1 cellular context compared by ENCODE assay signal in genomic region chr22:36419177-36419911, GRCh38.
TF ChIP-seq lines count a peak whose summit lies in the region.

No MANE protein-coding gene starts in this region.

TF ChIP-seq in HepG2, 621 proteins besides CTCF, POLR2A, EP300 and RAD21 (continued from another document and continues in another):
- TF ChIP-seq PRDM15 (CRISPR knock-in tag; IDR thresholded peaks at IDR 0.05) (no peak), DRAP1 (CRISPR knock-in tag; IDR thresholded peaks at IDR 0.05) (peak; percentile 78), KLF15 (CRISPR knock-in tag; IDR thresholded peaks at IDR 0.05; ENCODE audit: borderline replicate concordance) (no peak), ZNF17 (CRISPR knock-in tag; IDR thresholded peaks at IDR 0.05) (no peak), SMARCC2 (IDR thresholded peaks at IDR 0.05) (no peak), NFATC3 (CRISPR knock-in tag; IDR thresholded peaks at IDR 0.05) (no peak), PCBP2 (optimal IDR thresholded peaks at IDR 0.05; ENCODE audit: low read depth, low read length, poor library complexity, severe bottlenecking) (no peak), ZNF33A (CRISPR knock-in tag; IDR thresholded peaks at IDR 0.05; ENCODE audit: borderline replicate concordance) (no peak; the same call in 1 of the 2 replicates), NPAS2 (CRISPR knock-in tag; IDR thresholded peaks at IDR 0.05; ENCODE audit: borderline replicate concordance) (peak; percentile 87; the same call in 1 of the 2 replicates), ZNF543 (CRISPR knock-in tag; IDR thresholded peaks at IDR 0.05) (no peak), ZNF33B (CRISPR knock-in tag; IDR thresholded peaks at IDR 0.05) (no peak), ZFP62 (CRISPR knock-in tag; IDR thresholded peaks at IDR 0.05) (no peak), ZNF773 (CRISPR knock-in tag; IDR thresholded peaks at IDR 0.05; ENCODE audit: borderline replicate concordance) (no peak), IKZF4 (CRISPR knock-in tag; IDR thresholded peaks at IDR 0.05; ENCODE audit: borderline replicate concordance, low read depth, not compliant biosample characterization) (no peak), JARID2 (CRISPR knock-in tag; IDR thresholded peaks at IDR 0.05; ENCODE audit: insufficient replicate concordance) (no peak), ZNF75D (CRISPR knock-in tag; IDR thresholded peaks at IDR 0.05; ENCODE audit: borderline replicate concordance) (no peak), ZNF232 (CRISPR knock-in tag; IDR thresholded peaks at IDR 0.05; ENCODE audit: borderline replicate concordance) (peak; percentile 56; the same call in 1 of the 2 replicates), NFKB2 (CRISPR knock-in tag; IDR thresholded peaks at IDR 0.05; ENCODE audit: borderline replicate concordance) (no peak), FOSL1 (CRISPR knock-in tag; IDR thresholded peaks at IDR 0.05; ENCODE audit: borderline replicate concordance) (no peak), HNF4A (CRISPR knock-in tag; IDR thresholded peaks at IDR 0.05) (peak; percentile 97), TP53 (CRISPR knock-in tag; conservative IDR thresholded peaks at IDR 0.05) (0 out of 2 replicates have a peak, but pooled peaks have one; percentile 52), ZC3H13 (CRISPR knock-in tag; IDR thresholded peaks at IDR 0.05) (peak; percentile 27; the same call in 1 of the 2 replicates), HIVEP1 (CRISPR knock-in tag; IDR thresholded peaks at IDR 0.05) (peak; percentile 95), CHD2 (IDR thresholded peaks at IDR 0.05; ENCODE audit: low read depth, low read length) (no peak), NFIB (CRISPR knock-in tag; IDR thresholded peaks at IDR 0.05; ENCODE audit: borderline replicate concordance) (no peak), ZNF143 (CRISPR knock-in tag; IDR thresholded peaks at IDR 0.05) (no peak), BATF2 (CRISPR knock-in tag; IDR thresholded peaks at IDR 0.05) (no peak), CBFB (CRISPR knock-in tag; IDR thresholded peaks at IDR 0.05) (peak; percentile 98), ZNF639 (CRISPR knock-in tag; conservative IDR thresholded peaks at IDR 0.05) (peak; percentile 85), ZNF205 (CRISPR knock-in tag; IDR thresholded peaks at IDR 0.05) (peak; percentile 96), MZF1 (CRISPR knock-in tag; IDR thresholded peaks at IDR 0.05; ENCODE audit: borderline replicate concordance) (no peak), NCOA2 (CRISPR knock-in tag; IDR thresholded peaks at IDR 0.05) (peak; percentile 99), KDM1A (CRISPR knock-in tag; IDR thresholded peaks at IDR 0.05) (peak; percentile 62; the same call in 1 of the 2 replicates), JDP2 (CRISPR knock-in tag; IDR thresholded peaks at IDR 0.05; ENCODE audit: borderline replicate concordance) (no peak; the same call in 1 of the 2 replicates), ZNF605 (CRISPR knock-in tag; IDR thresholded peaks at IDR 0.05) (peak; percentile 86), ZNF709 (CRISPR knock-in tag; IDR thresholded peaks at IDR 0.05) (no peak), ZNF737 (CRISPR knock-in tag; IDR thresholded peaks at IDR 0.05; ENCODE audit: borderline replicate concordance) (no peak), NR1H2 (CRISPR knock-in tag; IDR thresholded peaks at IDR 0.05; ENCODE audit: borderline replicate concordance, low read depth) (no peak), MTF1 (CRISPR knock-in tag; IDR thresholded peaks at IDR 0.05) (no peak), ATF7 (IDR thresholded peaks at IDR 0.05) (no peak), ATF7 (CRISPR knock-in tag; IDR thresholded peaks at IDR 0.05) (peak; percentile 20; the same call in 1 of the 2 replicates), MYNN (CRISPR knock-in tag; IDR thresholded peaks at IDR 0.05; ENCODE audit: low read depth) (no peak)
- TF ChIP-seq, protein P1, sequence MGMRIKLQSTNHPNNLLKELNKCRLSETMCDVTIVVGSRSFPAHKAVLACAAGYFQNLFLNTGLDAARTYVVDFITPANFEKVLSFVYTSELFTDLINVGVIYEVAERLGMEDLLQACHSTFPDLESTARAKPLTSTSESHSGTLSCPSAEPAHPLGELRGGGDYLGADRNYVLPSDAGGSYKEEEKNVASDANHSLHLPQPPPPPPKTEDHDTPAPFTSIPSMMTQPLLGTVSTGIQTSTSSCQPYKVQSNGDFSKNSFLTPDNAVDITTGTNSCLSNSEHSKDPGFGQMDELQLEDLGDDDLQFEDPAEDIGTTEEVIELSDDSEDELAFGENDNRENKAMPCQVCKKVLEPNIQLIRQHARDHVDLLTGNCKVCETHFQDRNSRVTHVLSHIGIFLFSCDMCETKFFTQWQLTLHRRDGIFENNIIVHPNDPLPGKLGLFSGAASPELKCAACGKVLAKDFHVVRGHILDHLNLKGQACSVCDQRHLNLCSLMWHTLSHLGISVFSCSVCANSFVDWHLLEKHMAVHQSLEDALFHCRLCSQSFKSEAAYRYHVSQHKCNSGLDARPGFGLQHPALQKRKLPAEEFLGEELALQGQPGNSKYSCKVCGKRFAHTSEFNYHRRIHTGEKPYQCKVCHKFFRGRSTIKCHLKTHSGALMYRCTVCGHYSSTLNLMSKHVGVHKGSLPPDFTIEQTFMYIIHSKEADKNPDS (CRISPR knock-in tag; IDR thresholded peaks at IDR 0.05), result no peak
- TF ChIP-seq, protein P2, sequence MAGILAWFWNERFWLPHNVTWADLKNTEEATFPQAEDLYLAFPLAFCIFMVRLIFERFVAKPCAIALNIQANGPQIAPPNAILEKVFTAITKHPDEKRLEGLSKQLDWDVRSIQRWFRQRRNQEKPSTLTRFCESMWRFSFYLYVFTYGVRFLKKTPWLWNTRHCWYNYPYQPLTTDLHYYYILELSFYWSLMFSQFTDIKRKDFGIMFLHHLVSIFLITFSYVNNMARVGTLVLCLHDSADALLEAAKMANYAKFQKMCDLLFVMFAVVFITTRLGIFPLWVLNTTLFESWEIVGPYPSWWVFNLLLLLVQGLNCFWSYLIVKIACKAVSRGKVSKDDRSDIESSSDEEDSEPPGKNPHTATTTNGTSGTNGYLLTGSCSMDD (CRISPR knock-in tag; IDR thresholded peaks at IDR 0.05), result no peak
- TF ChIP-seq, protein P3, sequence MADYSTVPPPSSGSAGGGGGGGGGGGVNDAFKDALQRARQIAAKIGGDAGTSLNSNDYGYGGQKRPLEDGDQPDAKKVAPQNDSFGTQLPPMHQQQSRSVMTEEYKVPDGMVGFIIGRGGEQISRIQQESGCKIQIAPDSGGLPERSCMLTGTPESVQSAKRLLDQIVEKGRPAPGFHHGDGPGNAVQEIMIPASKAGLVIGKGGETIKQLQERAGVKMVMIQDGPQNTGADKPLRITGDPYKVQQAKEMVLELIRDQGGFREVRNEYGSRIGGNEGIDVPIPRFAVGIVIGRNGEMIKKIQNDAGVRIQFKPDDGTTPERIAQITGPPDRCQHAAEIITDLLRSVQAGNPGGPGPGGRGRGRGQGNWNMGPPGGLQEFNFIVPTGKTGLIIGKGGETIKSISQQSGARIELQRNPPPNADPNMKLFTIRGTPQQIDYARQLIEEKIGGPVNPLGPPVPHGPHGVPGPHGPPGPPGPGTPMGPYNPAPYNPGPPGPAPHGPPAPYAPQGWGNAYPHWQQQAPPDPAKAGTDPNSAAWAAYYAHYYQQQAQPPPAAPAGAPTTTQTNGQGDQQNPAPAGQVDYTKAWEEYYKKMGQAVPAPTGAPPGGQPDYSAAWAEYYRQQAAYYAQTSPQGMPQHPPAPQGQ (CRISPR knock-in tag; IDR thresholded peaks at IDR 0.05; ENCODE audit: borderline replicate concordance), result no peak
- TF ChIP-seq, protein P4, sequence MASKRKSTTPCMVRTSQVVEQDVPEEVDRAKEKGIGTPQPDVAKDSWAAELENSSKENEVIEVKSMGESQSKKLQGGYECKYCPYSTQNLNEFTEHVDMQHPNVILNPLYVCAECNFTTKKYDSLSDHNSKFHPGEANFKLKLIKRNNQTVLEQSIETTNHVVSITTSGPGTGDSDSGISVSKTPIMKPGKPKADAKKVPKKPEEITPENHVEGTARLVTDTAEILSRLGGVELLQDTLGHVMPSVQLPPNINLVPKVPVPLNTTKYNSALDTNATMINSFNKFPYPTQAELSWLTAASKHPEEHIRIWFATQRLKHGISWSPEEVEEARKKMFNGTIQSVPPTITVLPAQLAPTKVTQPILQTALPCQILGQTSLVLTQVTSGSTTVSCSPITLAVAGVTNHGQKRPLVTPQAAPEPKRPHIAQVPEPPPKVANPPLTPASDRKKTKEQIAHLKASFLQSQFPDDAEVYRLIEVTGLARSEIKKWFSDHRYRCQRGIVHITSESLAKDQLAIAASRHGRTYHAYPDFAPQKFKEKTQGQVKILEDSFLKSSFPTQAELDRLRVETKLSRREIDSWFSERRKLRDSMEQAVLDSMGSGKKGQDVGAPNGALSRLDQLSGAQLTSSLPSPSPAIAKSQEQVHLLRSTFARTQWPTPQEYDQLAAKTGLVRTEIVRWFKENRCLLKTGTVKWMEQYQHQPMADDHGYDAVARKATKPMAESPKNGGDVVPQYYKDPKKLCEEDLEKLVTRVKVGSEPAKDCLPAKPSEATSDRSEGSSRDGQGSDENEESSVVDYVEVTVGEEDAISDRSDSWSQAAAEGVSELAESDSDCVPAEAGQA (IDR thresholded peaks at IDR 0.05; ENCODE audit: low read depth), result peak; percentile 49; the same call in 1 of the 2 replicates
- TF ChIP-seq, protein P4 (CRISPR knock-in tag; IDR thresholded peaks at IDR 0.05; ENCODE audit: borderline replicate concordance), result peak; percentile 77; the same call in 1 of the 2 replicates
